16 cellular contexts compared by ENCODE assay signal in genomic region chr7:151073990-151074389, GRCh38.
"Had no signal": no experiment of that assay in that cellular context is flagged by ENCODE, and none has a peak within 500 bp of the region (broad histone marks: within the 10 kb centered on the region; RNA-seq: fewer than 3 reads in every experiment).

No MANE protein-coding gene starts in this region.

- H3K4me3 Mint-ChIP-seq: naive thymus-derived CD4-positive, alpha-beta T cell; nephron progenitor cell had no signal

- H3K27ac Mint-ChIP-seq: nephron progenitor cell had no signal

- H3K9me3 Mint-ChIP-seq: naive thymus-derived CD4-positive, alpha-beta T cell; nephron progenitor cell had no signal

- H3K27me3 Mint-ChIP-seq: naive thymus-derived CD4-positive, alpha-beta T cell had no signal

- H3K27ac ChIP-seq: dorsolateral prefrontal cortex, heart left ventricle, stomach, thoracic aorta, transverse colon had no signal

- H3K27me3 ChIP-seq: dorsolateral prefrontal cortex, heart left ventricle, stomach, transverse colon had no signal

- DNase-seq: cortex of kidney; dorsolateral prefrontal cortex; effector CD8-positive, alpha-beta T cell; heart left ventricle; hippocampal formation; kidney glomerular epithelial cell; mesendoderm; naive thymus-derived CD4-positive, alpha-beta T cell; nephron progenitor cell; small intestine; stimulated activated CD4-positive, alpha-beta T cell treated with anti-CD3 and anti-CD28 coated beads, Interleukin-12 subunit alpha, Interleukin-12 subunit beta, amount 100 ng/mL, for 4 hours; stomach; substantia nigra; transverse colon had no signal

- H3K9me3 ChIP-seq: heart left ventricle, stomach, thoracic aorta, transverse colon had no signal

- ATAC-seq: esophagus mucosa; heart left ventricle; naive thymus-derived CD4-positive, alpha-beta T cell had no signal

- H3K4me3 ChIP-seq: dorsolateral prefrontal cortex, heart left ventricle, stomach, thoracic aorta, transverse colon had no signal
